Comparison of ENCODE assay signal across 2 cellular contexts in the genomic region with DNA sequence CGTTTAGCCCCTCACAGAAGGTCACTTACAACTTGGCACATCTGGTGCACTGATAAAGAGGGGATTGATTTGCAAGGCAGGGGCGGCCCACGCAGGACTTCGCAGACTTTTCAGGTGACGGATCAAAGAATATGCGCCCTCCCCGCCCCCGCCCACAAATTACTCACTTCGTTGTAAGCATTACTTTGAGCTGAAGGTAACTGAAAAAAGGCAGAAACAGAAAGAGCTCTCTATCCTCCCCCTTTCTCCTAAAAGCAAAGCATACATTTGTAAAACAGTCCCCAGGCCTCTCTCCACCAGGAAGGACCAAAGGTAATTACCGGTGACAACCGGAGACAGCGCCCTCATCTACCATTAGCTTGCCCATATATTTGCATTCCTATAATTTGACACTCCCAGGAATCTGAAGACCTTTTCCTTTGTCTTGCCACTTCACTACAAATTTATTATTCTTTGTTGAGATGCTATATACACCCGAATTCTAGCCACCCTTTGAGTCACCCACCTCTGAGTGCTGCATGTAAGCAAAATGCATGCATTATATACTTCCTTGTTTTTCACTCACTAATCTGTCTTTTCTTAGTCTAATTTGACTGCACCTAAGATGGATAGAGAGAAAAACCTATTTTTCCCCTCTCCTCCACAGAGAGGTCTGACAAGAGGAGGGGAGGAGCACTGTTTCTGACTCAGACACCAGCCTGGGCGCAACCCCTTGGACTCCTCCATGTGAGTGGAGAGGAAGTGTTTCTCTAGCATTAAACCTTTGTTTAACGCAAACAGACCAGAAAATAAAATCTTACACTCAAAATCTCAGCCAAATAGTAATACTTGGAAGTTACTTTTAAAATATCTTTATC.
TF ChIP-seq lines count a peak whose summit lies in the region.

No MANE protein-coding gene starts in this region.

TF ChIP-seq in GM23338, 12 proteins besides CTCF, POLR2A, EP300 and RAD21:
- TF ChIP-seq, protein P1, sequence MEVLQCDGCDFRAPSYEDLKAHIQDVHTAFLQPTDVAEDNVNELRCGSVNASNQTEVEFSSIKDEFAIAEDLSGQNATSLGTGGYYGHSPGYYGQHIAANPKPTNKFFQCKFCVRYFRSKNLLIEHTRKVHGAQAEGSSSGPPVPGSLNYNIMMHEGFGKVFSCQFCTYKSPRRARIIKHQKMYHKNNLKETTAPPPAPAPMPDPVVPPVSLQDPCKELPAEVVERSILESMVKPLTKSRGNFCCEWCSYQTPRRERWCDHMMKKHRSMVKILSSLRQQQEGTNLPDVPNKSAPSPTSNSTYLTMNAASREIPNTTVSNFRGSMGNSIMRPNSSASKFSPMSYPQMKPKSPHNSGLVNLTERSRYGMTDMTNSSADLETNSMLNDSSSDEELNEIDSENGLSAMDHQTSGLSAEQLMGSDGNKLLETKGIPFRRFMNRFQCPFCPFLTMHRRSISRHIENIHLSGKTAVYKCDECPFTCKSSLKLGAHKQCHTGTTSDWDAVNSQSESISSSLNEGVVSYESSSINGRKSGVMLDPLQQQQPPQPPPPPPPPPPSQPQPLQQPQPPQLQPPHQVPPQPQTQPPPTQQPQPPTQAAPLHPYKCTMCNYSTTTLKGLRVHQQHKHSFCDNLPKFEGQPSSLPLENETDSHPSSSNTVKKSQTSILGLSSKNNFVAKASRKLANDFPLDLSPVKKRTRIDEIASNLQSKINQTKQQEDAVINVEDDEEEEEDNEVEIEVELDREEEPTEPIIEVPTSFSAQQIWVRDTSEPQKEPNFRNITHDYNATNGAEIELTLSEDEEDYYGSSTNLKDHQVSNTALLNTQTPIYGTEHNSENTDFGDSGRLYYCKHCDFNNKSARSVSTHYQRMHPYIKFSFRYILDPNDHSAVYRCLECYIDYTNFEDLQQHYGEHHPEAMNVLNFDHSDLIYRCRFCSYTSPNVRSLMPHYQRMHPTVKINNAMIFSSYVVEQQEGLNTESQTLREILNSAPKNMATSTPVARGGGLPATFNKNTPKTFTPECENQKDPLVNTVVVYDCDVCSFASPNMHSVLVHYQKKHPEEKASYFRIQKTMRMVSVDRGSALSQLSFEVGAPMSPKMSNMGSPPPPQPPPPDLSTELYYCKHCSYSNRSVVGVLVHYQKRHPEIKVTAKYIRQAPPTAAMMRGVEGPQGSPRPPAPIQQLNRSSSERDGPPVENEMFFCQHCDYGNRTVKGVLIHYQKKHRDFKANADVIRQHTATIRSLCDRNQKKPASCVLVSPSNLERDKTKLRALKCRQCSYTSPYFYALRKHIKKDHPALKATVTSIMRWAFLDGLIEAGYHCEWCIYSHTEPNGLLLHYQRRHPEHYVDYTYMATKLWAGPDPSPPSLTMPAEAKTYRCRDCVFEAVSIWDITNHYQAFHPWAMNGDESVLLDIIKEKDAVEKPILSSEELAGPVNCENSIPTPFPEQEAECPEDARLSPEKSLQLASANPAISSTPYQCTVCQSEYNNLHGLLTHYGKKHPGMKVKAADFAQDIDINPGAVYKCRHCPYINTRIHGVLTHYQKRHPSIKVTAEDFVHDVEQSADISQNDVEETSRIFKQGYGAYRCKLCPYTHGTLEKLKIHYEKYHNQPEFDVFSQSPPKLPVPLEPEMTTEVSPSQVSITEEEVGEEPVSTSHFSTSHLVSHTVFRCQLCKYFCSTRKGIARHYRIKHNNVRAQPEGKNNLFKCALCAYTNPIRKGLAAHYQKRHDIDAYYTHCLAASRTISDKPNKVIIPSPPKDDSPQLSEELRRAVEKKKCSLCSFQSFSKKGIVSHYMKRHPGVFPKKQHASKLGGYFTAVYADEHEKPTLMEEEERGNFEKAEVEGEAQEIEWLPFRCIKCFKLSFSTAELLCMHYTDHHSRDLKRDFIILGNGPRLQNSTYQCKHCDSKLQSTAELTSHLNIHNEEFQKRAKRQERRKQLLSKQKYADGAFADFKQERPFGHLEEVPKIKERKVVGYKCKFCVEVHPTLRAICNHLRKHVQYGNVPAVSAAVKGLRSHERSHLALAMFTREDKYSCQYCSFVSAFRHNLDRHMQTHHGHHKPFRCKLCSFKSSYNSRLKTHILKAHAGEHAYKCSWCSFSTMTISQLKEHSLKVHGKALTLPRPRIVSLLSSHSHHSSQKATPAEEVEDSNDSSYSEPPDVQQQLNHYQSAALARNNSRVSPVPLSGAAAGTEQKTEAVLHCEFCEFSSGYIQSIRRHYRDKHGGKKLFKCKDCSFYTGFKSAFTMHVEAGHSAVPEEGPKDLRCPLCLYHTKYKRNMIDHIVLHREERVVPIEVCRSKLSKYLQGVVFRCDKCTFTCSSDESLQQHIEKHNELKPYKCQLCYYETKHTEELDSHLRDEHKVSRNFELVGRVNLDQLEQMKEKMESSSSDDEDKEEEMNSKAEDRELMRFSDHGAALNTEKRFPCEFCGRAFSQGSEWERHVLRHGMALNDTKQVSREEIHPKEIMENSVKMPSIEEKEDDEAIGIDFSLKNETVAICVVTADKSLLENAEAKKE (CRISPR knock-in tag; IDR thresholded peaks at IDR 0.05): no peak
- TF ChIP-seq ZNF114 (CRISPR knock-in tag; IDR thresholded peaks at IDR 0.05) (no peak), POLR2AphosphoS5 (IDR thresholded peaks at IDR 0.05; ENCODE audit: low read depth) (no peak)

TF ChIP-seq in H1, 55 proteins besides CTCF, POLR2A, EP300 and RAD21 (continued from another document):
- TF ChIP-seq, protein P2, sequence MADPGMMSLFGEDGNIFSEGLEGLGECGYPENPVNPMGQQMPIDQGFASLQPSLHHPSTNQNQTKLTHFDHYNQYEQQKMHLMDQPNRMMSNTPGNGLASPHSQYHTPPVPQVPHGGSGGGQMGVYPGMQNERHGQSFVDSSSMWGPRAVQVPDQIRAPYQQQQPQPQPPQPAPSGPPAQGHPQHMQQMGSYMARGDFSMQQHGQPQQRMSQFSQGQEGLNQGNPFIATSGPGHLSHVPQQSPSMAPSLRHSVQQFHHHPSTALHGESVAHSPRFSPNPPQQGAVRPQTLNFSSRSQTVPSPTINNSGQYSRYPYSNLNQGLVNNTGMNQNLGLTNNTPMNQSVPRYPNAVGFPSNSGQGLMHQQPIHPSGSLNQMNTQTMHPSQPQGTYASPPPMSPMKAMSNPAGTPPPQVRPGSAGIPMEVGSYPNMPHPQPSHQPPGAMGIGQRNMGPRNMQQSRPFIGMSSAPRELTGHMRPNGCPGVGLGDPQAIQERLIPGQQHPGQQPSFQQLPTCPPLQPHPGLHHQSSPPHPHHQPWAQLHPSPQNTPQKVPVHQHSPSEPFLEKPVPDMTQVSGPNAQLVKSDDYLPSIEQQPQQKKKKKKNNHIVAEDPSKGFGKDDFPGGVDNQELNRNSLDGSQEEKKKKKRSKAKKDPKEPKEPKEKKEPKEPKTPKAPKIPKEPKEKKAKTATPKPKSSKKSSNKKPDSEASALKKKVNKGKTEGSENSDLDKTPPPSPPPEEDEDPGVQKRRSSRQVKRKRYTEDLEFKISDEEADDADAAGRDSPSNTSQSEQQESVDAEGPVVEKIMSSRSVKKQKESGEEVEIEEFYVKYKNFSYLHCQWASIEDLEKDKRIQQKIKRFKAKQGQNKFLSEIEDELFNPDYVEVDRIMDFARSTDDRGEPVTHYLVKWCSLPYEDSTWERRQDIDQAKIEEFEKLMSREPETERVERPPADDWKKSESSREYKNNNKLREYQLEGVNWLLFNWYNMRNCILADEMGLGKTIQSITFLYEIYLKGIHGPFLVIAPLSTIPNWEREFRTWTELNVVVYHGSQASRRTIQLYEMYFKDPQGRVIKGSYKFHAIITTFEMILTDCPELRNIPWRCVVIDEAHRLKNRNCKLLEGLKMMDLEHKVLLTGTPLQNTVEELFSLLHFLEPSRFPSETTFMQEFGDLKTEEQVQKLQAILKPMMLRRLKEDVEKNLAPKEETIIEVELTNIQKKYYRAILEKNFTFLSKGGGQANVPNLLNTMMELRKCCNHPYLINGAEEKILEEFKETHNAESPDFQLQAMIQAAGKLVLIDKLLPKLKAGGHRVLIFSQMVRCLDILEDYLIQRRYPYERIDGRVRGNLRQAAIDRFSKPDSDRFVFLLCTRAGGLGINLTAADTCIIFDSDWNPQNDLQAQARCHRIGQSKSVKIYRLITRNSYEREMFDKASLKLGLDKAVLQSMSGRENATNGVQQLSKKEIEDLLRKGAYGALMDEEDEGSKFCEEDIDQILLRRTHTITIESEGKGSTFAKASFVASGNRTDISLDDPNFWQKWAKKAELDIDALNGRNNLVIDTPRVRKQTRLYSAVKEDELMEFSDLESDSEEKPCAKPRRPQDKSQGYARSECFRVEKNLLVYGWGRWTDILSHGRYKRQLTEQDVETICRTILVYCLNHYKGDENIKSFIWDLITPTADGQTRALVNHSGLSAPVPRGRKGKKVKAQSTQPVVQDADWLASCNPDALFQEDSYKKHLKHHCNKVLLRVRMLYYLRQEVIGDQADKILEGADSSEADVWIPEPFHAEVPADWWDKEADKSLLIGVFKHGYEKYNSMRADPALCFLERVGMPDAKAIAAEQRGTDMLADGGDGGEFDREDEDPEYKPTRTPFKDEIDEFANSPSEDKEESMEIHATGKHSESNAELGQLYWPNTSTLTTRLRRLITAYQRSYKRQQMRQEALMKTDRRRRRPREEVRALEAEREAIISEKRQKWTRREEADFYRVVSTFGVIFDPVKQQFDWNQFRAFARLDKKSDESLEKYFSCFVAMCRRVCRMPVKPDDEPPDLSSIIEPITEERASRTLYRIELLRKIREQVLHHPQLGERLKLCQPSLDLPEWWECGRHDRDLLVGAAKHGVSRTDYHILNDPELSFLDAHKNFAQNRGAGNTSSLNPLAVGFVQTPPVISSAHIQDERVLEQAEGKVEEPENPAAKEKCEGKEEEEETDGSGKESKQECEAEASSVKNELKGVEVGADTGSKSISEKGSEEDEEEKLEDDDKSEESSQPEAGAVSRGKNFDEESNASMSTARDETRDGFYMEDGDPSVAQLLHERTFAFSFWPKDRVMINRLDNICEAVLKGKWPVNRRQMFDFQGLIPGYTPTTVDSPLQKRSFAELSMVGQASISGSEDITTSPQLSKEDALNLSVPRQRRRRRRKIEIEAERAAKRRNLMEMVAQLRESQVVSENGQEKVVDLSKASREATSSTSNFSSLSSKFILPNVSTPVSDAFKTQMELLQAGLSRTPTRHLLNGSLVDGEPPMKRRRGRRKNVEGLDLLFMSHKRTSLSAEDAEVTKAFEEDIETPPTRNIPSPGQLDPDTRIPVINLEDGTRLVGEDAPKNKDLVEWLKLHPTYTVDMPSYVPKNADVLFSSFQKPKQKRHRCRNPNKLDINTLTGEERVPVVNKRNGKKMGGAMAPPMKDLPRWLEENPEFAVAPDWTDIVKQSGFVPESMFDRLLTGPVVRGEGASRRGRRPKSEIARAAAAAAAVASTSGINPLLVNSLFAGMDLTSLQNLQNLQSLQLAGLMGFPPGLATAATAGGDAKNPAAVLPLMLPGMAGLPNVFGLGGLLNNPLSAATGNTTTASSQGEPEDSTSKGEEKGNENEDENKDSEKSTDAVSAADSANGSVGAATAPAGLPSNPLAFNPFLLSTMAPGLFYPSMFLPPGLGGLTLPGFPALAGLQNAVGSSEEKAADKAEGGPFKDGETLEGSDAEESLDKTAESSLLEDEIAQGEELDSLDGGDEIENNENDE (IDR thresholded peaks at IDR 0.05; ENCODE audit: insufficient replicate concordance, low read length): peak; percentile 38
- TF ChIP-seq TCF12 (IDR thresholded peaks at IDR 0.05; ENCODE audit: low read depth, low read length) (no peak), YY1 (IDR thresholded peaks at IDR 0.05; ENCODE audit: low read depth, low read length) (no peak), CBX8 (IDR thresholded peaks at IDR 0.05; ENCODE audit: borderline replicate concordance, low read depth, low read length) (no peak), ASH2L (IDR thresholded peaks at IDR 0.05; ENCODE audit: low read length) (peak; percentile 64)
- TF ChIP-seq, protein P3, sequence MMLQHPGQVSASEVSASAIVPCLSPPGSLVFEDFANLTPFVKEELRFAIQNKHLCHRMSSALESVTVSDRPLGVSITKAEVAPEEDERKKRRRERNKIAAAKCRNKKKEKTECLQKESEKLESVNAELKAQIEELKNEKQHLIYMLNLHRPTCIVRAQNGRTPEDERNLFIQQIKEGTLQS (IDR thresholded peaks at IDR 0.05; ENCODE audit: insufficient read depth, low read depth, low read length): no peak
